Comparison of ENCODE assay signal across 22 cellular contexts in the genomic region with DNA sequence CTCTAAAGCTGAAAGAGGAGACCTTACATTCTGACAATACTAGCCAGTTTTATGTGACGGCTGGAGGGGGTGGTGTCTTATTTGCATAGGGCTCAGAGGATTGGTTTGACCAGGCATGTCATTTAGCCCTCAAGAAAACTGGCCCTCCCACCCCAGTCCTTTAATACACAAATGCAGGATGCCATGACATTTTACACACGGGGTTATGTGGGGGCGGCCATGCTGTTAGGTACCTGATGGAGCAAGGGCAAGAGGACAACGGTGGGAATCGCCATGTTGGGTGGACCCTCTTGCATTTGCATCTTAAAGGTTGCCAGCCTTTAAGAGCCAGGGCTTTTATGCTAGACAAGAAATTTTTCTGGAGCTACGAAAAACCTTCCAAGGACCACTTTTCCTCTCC. TPM values are rescaled to one million over a fixed set of nuclear protein-coding genes. Genes with fewer than 3 reads are reported as not detected.
DNase-seq lines count a peak whose midpoint lies in the region; ATAC-seq, FAIRE-seq and TF ChIP-seq lines count a peak whose summit lies in the region.
"Had no signal": no experiment of that assay in that cellular context is flagged by ENCODE, and none has a peak within 500 bp of the region (broad histone marks: within the 10 kb centered on the region; RNA-seq: fewer than 3 reads in every experiment).

No MANE protein-coding gene starts in this region.

- H3K9me3 ChIP-seq in BE2C (no peaks in the 10 kb centered on the region), astrocyte (ENCODE audit: insufficient read depth, low read depth, low read length) (no peaks in the 10 kb centered on the region)
- H3K9me3 ChIP-seq: esophagus muscularis mucosa, prostate gland had no signal

- H3K27me3 Mint-ChIP-seq in GM23338 (ENCODE audit: insufficient read depth, low read depth, poor library complexity): peaks cover 2% of the 10 kb centered on the region
- no peaks in the 10 kb centered on the region for H3K27me3 Mint-ChIP-seq in astrocyte (ENCODE audit: low read depth, unreplicated experiment)
- no peaks in the 10 kb centered on the region for H3K27me3 Mint-ChIP-seq in mesothelial cell of epicardium (ENCODE audit: low read depth)
- H3K27me3 Mint-ChIP-seq in immature natural killer cell (ENCODE audit: low read depth in 3 of 3): no peaks in the 10 kb centered on the region

- H3K4me1 Mint-ChIP-seq in GM23338 (peaks cover 18% of the 10 kb centered on the region), astrocyte (ENCODE audit: low read depth, unreplicated experiment) (peaks cover 20% of the 10 kb centered on the region), mesothelial cell of epicardium (peaks cover 16% of the 10 kb centered on the region), immature natural killer cell (peaks cover 11 to 20% of the 10 kb centered on the region in 2 donors)

- H3K4me3 Mint-ChIP-seq in GM23338: no peak overlapping the region; the same call in 2 of the 3 replicates
- H3K4me3 Mint-ChIP-seq in astrocyte (ENCODE audit: unreplicated experiment): peak overlapping the region; percentile 2
- no peak overlapping the region for H3K4me3 Mint-ChIP-seq in mesothelial cell of epicardium
- no peak overlapping the region for H3K4me3 Mint-ChIP-seq in immature natural killer cell

- H3K4me3 ChIP-seq in BE2C (ENCODE audit: low read depth, low read length): no peak overlapping the region
- H3K4me3 ChIP-seq in GM23338: no peak overlapping the region
- no peak overlapping the region for H3K4me3 ChIP-seq in astrocyte (ENCODE audit: insufficient read depth, low read depth, low read length)
- H3K4me3 ChIP-seq in brain microvascular endothelial cell (ENCODE audit: low read depth, low read length): no peak overlapping the region
- H3K4me3 ChIP-seq: esophagus muscularis mucosa, prostate gland had no signal

- H3K36me3 Mint-ChIP-seq in GM23338 (ENCODE audit: low read depth): peaks cover 76% of the 10 kb centered on the region
- peaks cover 11% of the 10 kb centered on the region for H3K36me3 Mint-ChIP-seq in astrocyte (ENCODE audit: low read depth, unreplicated experiment)
- H3K36me3 Mint-ChIP-seq in mesothelial cell of epicardium: peaks cover 31% of the 10 kb centered on the region
- H3K36me3 Mint-ChIP-seq in immature natural killer cell: peaks cover 14 to 31% (median 26%) of the 10 kb centered on the region in 3 donors

- in situ Hi-C loops in brain microvascular endothelial cell (cut with HindIII; ENCODE audit: low pct_ligation_motif_present, low sequenced_read_pairs): no loop called here

- H3K79me2 ChIP-seq in GM23338 (replicated peaks; ENCODE audit: insufficient read depth): peaks cover 32% of the 10 kb centered on the region
- peaks cover 59% of the 10 kb centered on the region for H3K79me2 ChIP-seq in astrocyte (ENCODE audit: insufficient read depth, low read length)

- peaks cover 11% of the 10 kb centered on the region for H4K20me1 ChIP-seq in GM23338 (replicated peaks; ENCODE audit: insufficient read depth)
- H4K20me1 ChIP-seq in astrocyte (ENCODE audit: insufficient read depth, low read length): peaks cover 88% of the 10 kb centered on the region

- peaks cover 26% of the 10 kb centered on the region for H3K36me3 ChIP-seq in BE2C
- H3K36me3 ChIP-seq in GM23338 (ENCODE audit: insufficient read depth): peaks cover 53% of the 10 kb centered on the region
- H3K36me3 ChIP-seq in astrocyte (ENCODE audit: insufficient read depth, low read length): peaks cover 71% of the 10 kb centered on the region
- peaks cover 80% of the 10 kb centered on the region for H3K36me3 ChIP-seq in brain microvascular endothelial cell (replicated peaks)
- H3K36me3 ChIP-seq: prostate gland had no signal

- H3K9ac ChIP-seq in astrocyte (ENCODE audit: low read length): no peak overlapping the region

- DNase-seq in BE2C (peak; percentile 42), GM23338 (ENCODE audit: low spot score) (peak; percentile 61), astrocyte (ENCODE audit: low read depth) (no peak), mesothelial cell of epicardium (ENCODE audit: low spot score in 2 of 2, unreplicated experiment in 2 of 2) (no peak), brain microvascular endothelial cell (no peak), GF-D8 (lab: John Stamatoyannopoulos, UW) (no peak), NCI-H128 (lab: John Stamatoyannopoulos, UW; ENCODE audit: unreplicated experiment) (no peak), immature natural killer cell (no peak)
- DNase-seq: activated CD4-positive, alpha-beta T cell treated with anti-CD3 and anti-CD28 coated beads, Interleukin-2, amount 50 U/mL, for 4 hours; activated gamma-delta T cell treated with Interleukin-2 at 50 U/mL for 16 hours; amniotic stem cell; Calu3; caudate nucleus; MM.1S; NCI-H1930; NCI-H446; small intestine; stimulated activated CD8-positive, alpha-beta memory T cell treated with anti-CD3 and anti-CD28 coated beads, Interleukin-4, amount 100 ng/mL, for 48 hours; SW 1271 had no signal

- TF ChIP-seq CTCF in BE2C (IDR thresholded peaks at IDR 0.05; ENCODE audit: low read depth, low read length) (no peak), GM23338 (conservative IDR thresholded peaks at IDR 0.05; ENCODE audit: low read depth in 2 of 2) (no peak), astrocyte (IDR thresholded peaks at IDR 0.05; ENCODE audit: insufficient read depth, low read depth, low read length) (no peak), mesothelial cell of epicardium (IDR thresholded peaks at IDR 0.05; ENCODE audit: unreplicated experiment) (no peak), brain microvascular endothelial cell (IDR thresholded peaks at IDR 0.05; ENCODE audit: low read depth, low read length, missing control alignments) (no peak)

- H2AFZ ChIP-seq in GM23338 (no peak overlapping the region), astrocyte (ENCODE audit: low read depth, low read length) (no peak overlapping the region)

- H3K4me2 ChIP-seq in GM23338 (no peak overlapping the region), astrocyte (ENCODE audit: low read length) (no peak overlapping the region)

- H3F3A ChIP-seq in GM23338 (replicated peaks; ENCODE audit: low read depth): peaks cover 10% of the 10 kb centered on the region; the same call in 1 of the 2 replicates

- H3K4me1 ChIP-seq in BE2C: peaks cover 5% of the 10 kb centered on the region; the same call in 1 of the 2 replicates
- H3K4me1 ChIP-seq in GM23338 (ENCODE audit: insufficient read depth): peaks cover 5% of the 10 kb centered on the region
- peaks cover 5% of the 10 kb centered on the region for H3K4me1 ChIP-seq in astrocyte (ENCODE audit: insufficient read depth, low read length)
- H3K4me1 ChIP-seq: prostate gland had no signal

- H3K27ac Mint-ChIP-seq in GM23338 (no peak overlapping the region; the same call in 1 of the 2 replicates), astrocyte (ENCODE audit: unreplicated experiment) (peak overlapping the region; percentile 69), mesothelial cell of epicardium (peak overlapping the region; percentile 86), immature natural killer cell (peak overlapping the region in 1 of 6 donors; percentile 40)

- no peaks in the 10 kb centered on the region for H3K9me2 ChIP-seq in GM23338 (ENCODE audit: insufficient read depth)

- H3K27me3 ChIP-seq in BE2C (no peaks in the 10 kb centered on the region), GM23338 (ENCODE audit: insufficient read depth) (no peaks in the 10 kb centered on the region), astrocyte (ENCODE audit: insufficient read depth, low read length) (no peaks in the 10 kb centered on the region), brain microvascular endothelial cell (replicated peaks) (no peaks in the 10 kb centered on the region)
- H3K27me3 ChIP-seq: esophagus muscularis mucosa had no signal

- no peak for FAIRE-seq in astrocyte (lab: Jason Lieb, UNC)
- FAIRE-seq: small intestine had no signal

- peak overlapping the region; percentile 79 for H3K27ac ChIP-seq in GM23338 (ENCODE audit: low read depth)
- no peak overlapping the region for H3K27ac ChIP-seq in astrocyte (ENCODE audit: low read depth, low read length)
- H3K27ac ChIP-seq in brain microvascular endothelial cell: no peak overlapping the region
- H3K27ac ChIP-seq: esophagus muscularis mucosa, prostate gland had no signal

- H3K9me3 Mint-ChIP-seq in GM23338 (no peaks in the 10 kb centered on the region), astrocyte (ENCODE audit: unreplicated experiment) (no peaks in the 10 kb centered on the region), mesothelial cell of epicardium (no peaks in the 10 kb centered on the region), immature natural killer cell (no peaks in the 10 kb centered on the region)

- peak; percentile 76 for ATAC-seq in GM23338
- ATAC-seq: left lobe of liver had no signal

TF ChIP-seq in GM23338, 12 proteins besides CTCF, POLR2A, EP300 and RAD21 (continues in another document):
- TF ChIP-seq ZNF114 (CRISPR knock-in tag; IDR thresholded peaks at IDR 0.05): no peak
- no peak for TF ChIP-seq CREB1 (CRISPR knock-in tag; IDR thresholded peaks at IDR 0.05; ENCODE audit: low read depth)

RNA-seq across cellular contexts. Expression of gene MDM2, which starts 23.3 kb away (rescaled TPM):
- 15.7 TPM for polyA plus RNA-seq in BE2C (2012; ENCODE audit: insufficient read depth, insufficient read length, low read depth)
- 85.4 and 105 TPM in 2 replicates for total RNA-seq in GM23338 (2014; rRNA removed; shearing (Covaris generic))
- polyA plus RNA-seq in GM23338 (2016; fragmentation: Nextera tagmentation; extraction: Ambion mirVana): 136 and 160 TPM in 2 replicates
- 692 and 828 TPM in 2 replicates for total RNA-seq in astrocyte
- total RNA-seq in mesothelial cell of epicardium: 181 to 182 TPM (median 181 TPM) in 3 replicates
- 10 to 100 TPM; 18.2 to 33.5 (median 19.9) TPM for polyA plus RNA-seq in immature natural killer cell

Comparison
In these comparisons a context has a peak if more than half of its experiments do, and no peak if none do; other contexts are left out.
1. DNase-seq: peak in BE2C (single experiment) and GM23338 (single experiment); none in astrocyte (single experiment), mesothelial cell of epicardium (0 of 2), brain microvascular endothelial cell (single experiment), GF-D8 (single experiment), NCI-H128 (single experiment) and immature natural killer cell (0 of 3).